Comparison of ENCODE assay signal across 20 cellular contexts in the genomic region with DNA sequence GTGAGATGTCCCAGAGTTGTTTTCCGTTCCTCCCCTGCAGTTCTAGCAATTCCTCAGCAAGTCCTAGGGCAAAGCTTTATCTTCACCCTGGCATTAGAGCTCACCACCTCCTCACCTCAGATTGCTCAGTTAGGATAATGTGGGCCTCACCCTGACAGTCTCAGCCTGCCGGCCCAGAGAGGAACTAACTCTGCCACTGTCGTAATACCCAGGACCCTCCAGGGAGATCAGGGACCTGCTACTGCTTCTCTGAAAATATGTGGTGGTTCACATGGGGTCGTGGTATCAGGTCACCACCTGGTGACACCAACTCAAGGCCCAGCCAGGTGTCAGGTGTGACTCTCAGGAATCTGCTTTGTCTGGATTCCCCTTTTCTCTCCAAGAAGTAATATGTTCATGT.
DNase-seq lines count a peak whose midpoint lies in the region; ATAC-seq, FAIRE-seq and TF ChIP-seq lines count a peak whose summit lies in the region.
"Had no signal": no experiment of that assay in that cellular context is flagged by ENCODE, and none has a peak within 500 bp of the region (broad histone marks: within the 10 kb centered on the region; RNA-seq: fewer than 3 reads in every experiment).

No MANE protein-coding gene starts in this region.

- peak overlapping the region; percentile 54 for H3K9ac ChIP-seq in endothelial cell of umbilical vein (replicated peaks; ENCODE audit: extremely low read depth, insufficient read depth, low read length)

- H2AFZ ChIP-seq in endothelial cell of umbilical vein (ENCODE audit: low read depth, low read length) = no peak overlapping the region

- peaks cover 15% of the 10 kb centered on the region for H3K9me3 Mint-ChIP-seq in osteocyte (ENCODE audit: unreplicated experiment)

- peaks cover 65% of the 10 kb centered on the region for H3K79me2 ChIP-seq in endothelial cell of umbilical vein (ENCODE audit: control insufficient read depth, insufficient read depth, low read length)

- TF ChIP-seq EP300 in A549 (IDR thresholded peaks at IDR 0.05) = no peak

- H3K36me3 Mint-ChIP-seq in osteocyte (ENCODE audit: unreplicated experiment) = peaks cover 71% of the 10 kb centered on the region

- no peak for TF ChIP-seq POLR2A in A549 (IDR thresholded peaks at IDR 0.05; ENCODE audit: low read length)
- TF ChIP-seq POLR2A in NB4 (IDR thresholded peaks at IDR 0.05; ENCODE audit: extremely low read depth, insufficient read length) = no peak
- peak; percentile 19 for TF ChIP-seq POLR2A in endothelial cell of umbilical vein (IDR thresholded peaks at IDR 0.05; ENCODE audit: low read depth, low read length)

- H3K4me3 ChIP-seq in A549 (no peak overlapping the region), NB4 (ENCODE audit: low read depth, low read length) (no peak overlapping the region), endothelial cell of umbilical vein (replicated peaks in 1 of 3; ENCODE audit: insufficient read depth in 1 of 3, low read depth in 1 of 3, low read length in 3 of 3) (no peak overlapping the region)
- H3K4me3 ChIP-seq: skin epidermis had no signal

- CTCF ChIA-PET in A549 (lab: Yijun Ruan, JAX) (interaction anchor here (1.0 to 1.3 kb wide), 2 partner anchors 8 to 17 kb away, joined by 3 read pairs; no protein-coding TSS in a partner anchor), endothelial cell of umbilical vein (lab: Charles Lee) (no interaction called here)

- POLR2A ChIA-PET in A549 (lab: Yijun Ruan, JAX) = no interaction called here
- POLR2A ChIA-PET in endothelial cell of umbilical vein (lab: Charles Lee) = no interaction called here

- intact Hi-C loops in endothelial cell of umbilical vein (cut with micrococcal nuclease) = no loop called here

- H3K9me1 ChIP-seq in endothelial cell of umbilical vein (replicated peaks; ENCODE audit: control insufficient read depth, extremely low read depth, insufficient read depth, low read length) = no peaks in the 10 kb centered on the region

- ATAC-seq in A549 (no peak), GM18861 (IDR thresholded peaks at IDR 0.05; ENCODE audit: unreplicated experiment) (no peak)

- peak overlapping the region; percentile 55; the same call in 2 of the 3 replicates for H3K4me2 ChIP-seq in A549
- no peak overlapping the region for H3K4me2 ChIP-seq in endothelial cell of umbilical vein (ENCODE audit: insufficient read depth, low read length)

- H3K27me3 ChIP-seq in endothelial cell of umbilical vein (ENCODE audit: control insufficient read depth in 2 of 2, insufficient read depth in 2 of 2, low read length in 2 of 2) = no peaks in the 10 kb centered on the region

- DNase-seq in A549 (ENCODE audit: low read depth in 1 of 2, low spot score in 1 of 2) = no peak
- DNase-seq in NB4 (ENCODE audit: low read depth) = peak; percentile 74
- no peak for DNase-seq in endothelial cell of umbilical vein (ENCODE audit: low read depth, low spot score)
- DNase-seq in osteocyte (ENCODE audit: extremely low spot score, unreplicated experiment) = no peak
- DNase-seq in frontal cortex (ENCODE audit: low spot score in 2 of 2) = no peak
- no peak for DNase-seq in NK-92 (lab: John Stamatoyannopoulos, UW; ENCODE audit: unreplicated experiment)
- DNase-seq in islet precursor cell = no peak
- DNase-seq: ACHN; activated CD4-positive, alpha-beta memory T cell treated with anti-CD3 and anti-CD28 coated beads, Interleukin-2, amount 10 ng/mL, durations not matched to agents 7 days and 5 days; activated effector memory CD4-positive, alpha-beta T cell treated with anti-CD3 and anti-CD28 coated beads, Interleukin-2, amount 50 U/mL, for 16 hours; glutamatergic neuron; KG1; NCI-H187 treated with DMSO at 0.1 percent for 48 hours; NCI-H748 treated with DMSO at 0.1 percent for 48 hours; SHP77 treated with DMSO at 0.1 percent for 48 hours had no signal

- TF ChIP-seq RAD21 in A549 (conservative IDR thresholded peaks at IDR 0.05 in 1 of 2, IDR thresholded peaks at IDR 0.05 in 1 of 2) = no peak

- H3K9me3 ChIP-seq in A549 = peaks cover 56% of the 10 kb centered on the region
- H3K9me3 ChIP-seq in endothelial cell of umbilical vein (replicated peaks; ENCODE audit: control insufficient read depth, insufficient read depth, low read length) = no peaks in the 10 kb centered on the region

- H3K4me3 Mint-ChIP-seq in osteocyte (ENCODE audit: unreplicated experiment) = no peak overlapping the region
- H3K4me3 Mint-ChIP-seq: activated CD4-positive, alpha-beta memory T cell treated with anti-CD3 and anti-CD28 coated beads, Interleukin-2, amount 10 ng/mL, durations not matched to agents 7 days and 5 days; brain; neural crest cell had no signal

- peaks cover 56% of the 10 kb centered on the region for H3K4me1 Mint-ChIP-seq in osteocyte (ENCODE audit: unreplicated experiment)
- H3K4me1 Mint-ChIP-seq: activated CD4-positive, alpha-beta memory T cell treated with anti-CD3 and anti-CD28 coated beads, Interleukin-2, amount 10 ng/mL, durations not matched to agents 7 days and 5 days; brain; neural crest cell had no signal

- peak overlapping the region; percentile 78 to 88 for H3K27ac ChIP-seq in A549
- peak overlapping the region; percentile 82 for H3K27ac ChIP-seq in endothelial cell of umbilical vein (ENCODE audit: insufficient read depth, low read depth, low read length)

- peaks cover 39 to 48% of the 10 kb centered on the region in 2 experiments for H3K36me3 ChIP-seq in endothelial cell of umbilical vein (ENCODE audit: control insufficient read depth in 2 of 2, extremely low read depth in 1 of 2, insufficient read depth in 2 of 2, low read length in 2 of 2)

- H3K4me1 ChIP-seq in A549 (peaks cover 56% of the 10 kb centered on the region), endothelial cell of umbilical vein (ENCODE audit: control insufficient read depth, extremely low read depth, insufficient read depth, low read length) (peaks cover 63% of the 10 kb centered on the region)

- H3K27ac Mint-ChIP-seq in osteocyte (ENCODE audit: unreplicated experiment) = peak overlapping the region; percentile 92
- H3K27ac Mint-ChIP-seq: activated CD4-positive, alpha-beta memory T cell treated with anti-CD3 and anti-CD28 coated beads, Interleukin-2, amount 10 ng/mL, durations not matched to agents 7 days and 5 days had no signal

- no peak for TF ChIP-seq CTCF in A549 (IDR thresholded peaks at IDR 0.05)
- no peak for TF ChIP-seq CTCF in NB4 (IDR thresholded peaks at IDR 0.05; ENCODE audit: low read depth, low read length)
- TF ChIP-seq CTCF in endothelial cell of umbilical vein (IDR thresholded peaks at IDR 0.05; ENCODE audit: extremely low read depth in 1 of 2, insufficient read depth in 1 of 2, low read depth in 1 of 2, low read length in 2 of 2) = no peak
- TF ChIP-seq CTCF in osteocyte (IDR thresholded peaks at IDR 0.05) = no peak

- BruUV-seq in endothelial cell of umbilical vein (replicated peaks; lab: Mats Ljungman, UMichigan) = no TSS peak

- H3K27me3 Mint-ChIP-seq in osteocyte (ENCODE audit: unreplicated experiment) = no peaks in the 10 kb centered on the region
- H3K27me3 Mint-ChIP-seq: activated CD4-positive, alpha-beta memory T cell treated with anti-CD3 and anti-CD28 coated beads, Interleukin-2, amount 10 ng/mL, durations not matched to agents 7 days and 5 days; brain had no signal

- dilution Hi-C loops in endothelial cell of umbilical vein (cut with MboI; ENCODE audit: extremely low pct_ligation_motif_present, low sequenced_read_pairs) = no loop called here

- 93% methylated on average over 4 of the region's 4 CpGs for WGBS in A549 (ENCODE audit: missing lambda C conversion rate)

- H4K20me1 ChIP-seq in endothelial cell of umbilical vein (replicated peaks; ENCODE audit: control insufficient read depth, extremely low read depth, insufficient read depth, low read length) = no peaks in the 10 kb centered on the region

- no peak for FAIRE-seq in A549 (lab: Jason Lieb, UNC)
- FAIRE-seq in endothelial cell of umbilical vein (lab: Jason Lieb, UNC) = peak; percentile 8
- FAIRE-seq in frontal cortex (lab: Jason Lieb, UNC) = no peak
- FAIRE-seq: D721Med had no signal

TF ChIP-seq in A549, 52 proteins besides CTCF, POLR2A, EP300 and RAD21:
- TF ChIP-seq RARB (CRISPR knock-in tag; IDR thresholded peaks at IDR 0.05) (no peak), GATA3 (IDR thresholded peaks at IDR 0.05; ENCODE audit: borderline replicate concordance) (no peak), CEBPB (IDR thresholded peaks at IDR 0.05) (no peak)
- TF ChIP-seq, protein P1, sequence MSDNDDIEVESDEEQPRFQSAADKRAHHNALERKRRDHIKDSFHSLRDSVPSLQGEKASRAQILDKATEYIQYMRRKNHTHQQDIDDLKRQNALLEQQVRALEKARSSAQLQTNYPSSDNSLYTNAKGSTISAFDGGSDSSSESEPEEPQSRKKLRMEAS (IDR thresholded peaks at IDR 0.05) = 0 out of 2 replicates have a peak, but pooled peaks have one; percentile 32

TF ChIP-seq in endothelial cell of umbilical vein, 7 proteins besides CTCF, POLR2A, EP300 and RAD21:
- TF ChIP-seq GATA2 (IDR thresholded peaks at IDR 0.05; ENCODE audit: insufficient read depth, insufficient read length, low read depth, low read length) = no peak
- TF ChIP-seq FOS (IDR thresholded peaks at IDR 0.05; ENCODE audit: borderline replicate concordance, insufficient read depth, low read length) = no peak
- no peak for TF ChIP-seq POLR2AphosphoS5 (IDR thresholded peaks at IDR 0.05; ENCODE audit: insufficient read depth, low read depth, low read length)
- TF ChIP-seq EZH2 (IDR thresholded peaks at IDR 0.05; ENCODE audit: borderline replicate concordance, low read depth, low read length, severe bottlenecking) = no peak
- TF ChIP-seq, protein P1 (IDR thresholded peaks at IDR 0.05; ENCODE audit: insufficient read depth, insufficient read length) = no peak
- no peak for TF ChIP-seq JUN (IDR thresholded peaks at IDR 0.05; ENCODE audit: borderline replicate concordance, insufficient read depth, insufficient read length, low read depth)
- no peak for TF ChIP-seq MYC (IDR thresholded peaks at IDR 0.05; ENCODE audit: low read depth, low read length)
